In the genomic region with DNA sequence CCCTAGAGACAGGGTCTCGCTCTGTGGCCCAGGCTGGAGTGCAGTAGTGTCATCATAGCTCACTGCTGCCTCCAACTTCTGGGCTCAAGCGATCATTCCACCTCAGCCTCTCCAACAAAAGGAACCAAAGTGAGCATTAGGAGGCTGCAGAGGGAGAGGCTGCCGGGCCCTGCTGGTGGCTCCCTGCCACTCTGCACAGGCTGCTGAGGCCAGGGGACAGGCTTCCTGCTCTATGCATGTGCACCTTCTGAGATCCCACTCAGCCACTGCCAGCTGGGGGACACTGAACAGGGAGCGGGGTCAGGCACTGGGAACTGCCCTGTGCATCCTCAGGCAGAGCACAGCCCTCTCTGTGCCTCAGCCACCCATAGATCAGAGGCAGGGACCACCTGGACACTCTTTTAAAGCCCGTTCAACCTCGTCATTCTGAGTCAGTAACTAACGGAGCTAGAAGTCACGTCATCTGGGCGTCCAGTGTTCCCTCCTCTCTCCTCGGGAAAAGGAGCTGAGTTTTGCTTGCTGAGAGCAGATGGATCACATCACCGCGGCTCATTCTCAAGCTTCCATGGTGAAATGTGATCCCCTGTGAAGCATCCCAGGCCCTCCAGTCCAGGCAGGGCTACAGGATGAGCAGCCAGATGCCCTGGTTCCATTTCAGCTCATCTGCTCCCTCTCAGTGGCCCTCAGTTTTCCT, we compare ENCODE assay signal across 16 cellular contexts.
DNase-seq lines count a peak whose midpoint lies in the region; FAIRE-seq and TF ChIP-seq lines count a peak whose summit lies in the region.
"Had no signal": no experiment of that assay in that cellular context is flagged by ENCODE, and none has a peak within 500 bp of the region (broad histone marks: within the 10 kb centered on the region; RNA-seq: fewer than 3 reads in every experiment).

No MANE protein-coding gene starts in this region.

- peaks cover 0 to 6% (median 2%) of the 10 kb centered on the region in 4 experiments; a peak in 3 of 7 replicates for H3K4me1 ChIP-seq in H1 (replicated peaks in 1 of 4; ENCODE audit: control insufficient read depth in 3 of 4, insufficient read depth in 4 of 4, low read length in 3 of 4)
- peaks cover 0 to 16% of the 10 kb centered on the region in 2 donors for H3K4me1 ChIP-seq in adrenal gland (replicated peaks in 1 of 2)

- H3K4me3 ChIP-seq in H1 (ENCODE audit: extremely low read depth in 1 of 4, insufficient read depth in 2 of 4, low read depth in 3 of 4, low read length in 4 of 4) (no peak overlapping the region), adrenal gland (no peak overlapping the region)

- no peak overlapping the region for H2BK5ac ChIP-seq in H1 (ENCODE audit: low read depth, low read length)

- H4K8ac ChIP-seq in H1 (ENCODE audit: extremely low read depth, insufficient read depth, low read length) = no peak overlapping the region

- no peaks in the 10 kb centered on the region for H3K23me2 ChIP-seq in H1 (ENCODE audit: low read depth, low read length)

- peaks cover 3 to 5% of the 10 kb centered on the region in 2 experiments for H4K20me1 ChIP-seq in H1 (replicated peaks in 1 of 2; ENCODE audit: control insufficient read depth in 1 of 2, insufficient read depth in 2 of 2, low read length in 2 of 2)

- DNase-seq in DMS 273 treated with DMSO at 0.1 percent for 48 hours (lab: John Stamatoyannopoulos, UW) = peak; percentile 85
- DNase-seq in M059J (ENCODE audit: low read depth) = peak; percentile 82
- DNase-seq in H1 (ENCODE audit: low read depth in 1 of 2, low spot score in 2 of 2) = no peak
- DNase-seq in adrenal gland = no peak
- DNase-seq in activated naive CD4-positive, alpha-beta T cell treated with anti-CD3 and anti-CD28 coated beads, Interleukin-2, amount 50 U/mL, for 16 hours = no peak
- no peak for DNase-seq in middle frontal gyrus (ENCODE audit: extremely low spot score, low spot score)
- no peak for DNase-seq in GM10266 (ENCODE audit: extremely low spot score)
- DNase-seq: activated CD4-positive, alpha-beta T cell treated with anti-CD3 and anti-CD28 coated beads, Interleukin-2, amount 10 ng/mL, durations not matched to agents 7 days and 5 days; activated naive CD8-positive, alpha-beta T cell treated with anti-CD3 and anti-CD28 coated beads for 36 hours; activated T-cell treated with anti-CD3 and anti-CD28 coated beads, Interleukin-2, amount 50 U/mL, for 24 hours; COR-L47; GF-D8; NCI-H2081; SHP77 treated with DMSO at 0.1 percent for 48 hours; T-helper 9 cell had no signal

- H3K9me3 Mint-ChIP-seq in nephron = peaks cover 4% of the 10 kb centered on the region
- H3K9me3 Mint-ChIP-seq: activated CD4-positive, alpha-beta T cell treated with anti-CD3 and anti-CD28 coated beads, Interleukin-2, amount 10 ng/mL, durations not matched to agents 7 days and 5 days; activated naive CD8-positive, alpha-beta T cell treated with anti-CD3 and anti-CD28 coated beads for 36 hours had no signal

- peak overlapping the region in 1 of 3 experiments; percentile 34 for H3K4me3 Mint-ChIP-seq in nephron
- H3K4me3 Mint-ChIP-seq: activated CD4-positive, alpha-beta T cell treated with anti-CD3 and anti-CD28 coated beads, Interleukin-2, amount 10 ng/mL, durations not matched to agents 7 days and 5 days; activated naive CD8-positive, alpha-beta T cell treated with anti-CD3 and anti-CD28 coated beads for 36 hours; activated T-cell treated with anti-CD3 and anti-CD28 coated beads, Interleukin-2, amount 50 U/mL, for 24 hours had no signal

- H3K56ac ChIP-seq in H1 (replicated peaks; ENCODE audit: insufficient read length, low read depth, low read length) = no peak overlapping the region

- no peaks in the 10 kb centered on the region for H3K79me1 ChIP-seq in H1 (ENCODE audit: low read depth, low read length)

- TF ChIP-seq POLR2A in H1 (IDR thresholded peaks at IDR 0.05; ENCODE audit: control extremely low read depth in 1 of 2, low read depth in 2 of 2, low read length in 2 of 2) (no peak), adrenal gland (IDR thresholded peaks at IDR 0.05) (no peak)

- no peak overlapping the region for H3K9ac ChIP-seq in H1 (replicated peaks in 1 of 4; ENCODE audit: extremely low read depth in 1 of 4, low read depth in 3 of 4, low read length in 3 of 4)

- H2BK20ac ChIP-seq in H1 (ENCODE audit: low read length) = no peak overlapping the region

- POLR2A ChIA-PET in H1 (lab: Charles Lee; ENCODE audit: partially characterized antibody) = interaction anchor here (0.9 to 2.2 kb wide), 4 partner anchors 10 to 243 kb away, joined by 3 to 5 read pairs (median 3); no protein-coding TSS in a partner anchor

- H2AFZ ChIP-seq in H1 (ENCODE audit: low read length) = no peak overlapping the region

- H2BK12ac ChIP-seq in H1 (ENCODE audit: low read depth, low read length) = no peak overlapping the region

- no peak overlapping the region for H3K14ac ChIP-seq in H1 (ENCODE audit: insufficient read length)

- no peak overlapping the region for H2AK5ac ChIP-seq in H1 (ENCODE audit: low read depth, low read length)

- H3K18ac ChIP-seq in H1 (ENCODE audit: extremely low read depth, low read length) = no peak overlapping the region

- FAIRE-seq in H1 (lab: Jason Lieb, UNC) = no peak

- peaks cover 4% of the 10 kb centered on the region for H3K27me3 Mint-ChIP-seq in nephron (ENCODE audit: low read depth)
- H3K27me3 Mint-ChIP-seq: activated CD4-positive, alpha-beta T cell treated with anti-CD3 and anti-CD28 coated beads, Interleukin-2, amount 10 ng/mL, durations not matched to agents 7 days and 5 days; activated naive CD8-positive, alpha-beta T cell treated with anti-CD3 and anti-CD28 coated beads for 36 hours had no signal

- TF ChIP-seq CTCF in H1 (IDR thresholded peaks at IDR 0.05; ENCODE audit: control extremely low read depth in 1 of 3, insufficient read depth in 1 of 3, low read depth in 1 of 3, low read length in 3 of 3) (no peak), nephron (IDR thresholded peaks at IDR 0.05; ENCODE audit: unreplicated experiment in 3 of 3) (no peak), adrenal gland (IDR thresholded peaks at IDR 0.05) (no peak), GM10266 (IDR thresholded peaks at IDR 0.05; ENCODE audit: control insufficient read depth, insufficient read depth, low read depth, missing control alignments) (no peak)

- no peak overlapping the region for H2BK15ac ChIP-seq in H1 (ENCODE audit: low read length)

- intact Hi-C loops in adrenal gland (cut with DNase I) = no loop called here

- H3K23ac ChIP-seq in H1 (ENCODE audit: insufficient read length) = no peak overlapping the region

- no peak for TF ChIP-seq RAD21 in H1 (IDR thresholded peaks at IDR 0.05 in 1 of 2, conservative IDR thresholded peaks at IDR 0.05 in 1 of 2; ENCODE audit: low read depth in 2 of 2, low read length in 2 of 2)

- CTCF ChIA-PET in H1 (lab: Charles Lee; ENCODE audit: partially characterized antibody) = interaction anchor here (0.6 to 7.6 kb wide), 9 partner anchors 7 to 304 kb away, joined by 3 to 70 read pairs (median 3); no protein-coding TSS in a partner anchor

- H3K36me3 ChIP-seq in H1 (ENCODE audit: control insufficient read depth in 2 of 4, insufficient read depth in 4 of 4, low read length in 3 of 4) = no peaks in the 10 kb centered on the region
- H3K36me3 ChIP-seq in adrenal gland (replicated peaks in 1 of 2) = no peaks in the 10 kb centered on the region

- TF ChIP-seq EP300 in H1 (IDR thresholded peaks at IDR 0.05; ENCODE audit: borderline replicate concordance in 1 of 2, low read depth in 2 of 2, low read length in 2 of 2) = no peak

- H2BK120ac ChIP-seq in H1 (replicated peaks; ENCODE audit: low read depth, low read length) = no peak overlapping the region

- H3K9me3 ChIP-seq in H1 (ENCODE audit: insufficient read depth in 2 of 2, low read depth in 1 of 2, low read length in 1 of 2) (no peaks in the 10 kb centered on the region), adrenal gland (replicated peaks in 1 of 3) (no peaks in the 10 kb centered on the region)

- H4K91ac ChIP-seq in H1 (replicated peaks; ENCODE audit: insufficient read length, low read length) = peak overlapping the region; percentile 35

- H4K5ac ChIP-seq in H1 (ENCODE audit: insufficient read length, low read depth, low read length) = no peak overlapping the region

- H3K4me1 Mint-ChIP-seq in nephron = peaks cover 53% of the 10 kb centered on the region
- H3K4me1 Mint-ChIP-seq: activated CD4-positive, alpha-beta T cell treated with anti-CD3 and anti-CD28 coated beads, Interleukin-2, amount 10 ng/mL, durations not matched to agents 7 days and 5 days; activated naive CD8-positive, alpha-beta T cell treated with anti-CD3 and anti-CD28 coated beads for 36 hours had no signal

- no peak overlapping the region for H3K4me2 ChIP-seq in H1 (ENCODE audit: insufficient read depth in 1 of 2, low read depth in 2 of 2, low read length in 2 of 2)

- H3K27ac Mint-ChIP-seq in nephron = peak overlapping the region; percentile 42 to 87 (median 75)
- H3K27ac Mint-ChIP-seq: activated CD4-positive, alpha-beta T cell treated with anti-CD3 and anti-CD28 coated beads, Interleukin-2, amount 10 ng/mL, durations not matched to agents 7 days and 5 days; activated naive CD8-positive, alpha-beta T cell treated with anti-CD3 and anti-CD28 coated beads for 36 hours; activated T-cell treated with anti-CD3 and anti-CD28 coated beads, Interleukin-2, amount 50 U/mL, for 24 hours had no signal

- no peak overlapping the region for H3K27ac ChIP-seq in H1 (ENCODE audit: low read depth, low read length)
- no peak overlapping the region for H3K27ac ChIP-seq in adrenal gland

- no peaks in the 10 kb centered on the region for H3K27me3 ChIP-seq in H1 (replicated peaks in 1 of 4; ENCODE audit: control insufficient read depth in 3 of 4, extremely low read depth in 1 of 4, insufficient read depth in 3 of 4, low read length in 3 of 4)
- H3K27me3 ChIP-seq in adrenal gland = no peaks in the 10 kb centered on the region

- no peaks in the 10 kb centered on the region for H3K79me2 ChIP-seq in H1 (ENCODE audit: control insufficient read depth in 1 of 2, insufficient read depth in 2 of 2, low read length in 2 of 2)

- 83% methylated on average over 12 of the region's 12 CpGs; no CpG with 5 or more reads in 1 of the 2 experiments for WGBS in H1 (ENCODE audit: extremely low coverage in 1 of 2, insufficient coverage in 1 of 2, insufficient read length in 1 of 2, insufficient replicate concordance in 2 of 2, low coverage in 1 of 2, low lambda C conversion rate in 2 of 2, missing lambda C conversion rate in 1 of 2), 2 experiments
- WGBS in adrenal gland, 4 donors = 74 to 91% (median 77%) methylated on average over 9 to 12 of the region's 12 CpGs

- peaks cover 24% of the 10 kb centered on the region for H3K36me3 Mint-ChIP-seq in nephron (ENCODE audit: low read depth)
- H3K36me3 Mint-ChIP-seq: activated naive CD8-positive, alpha-beta T cell treated with anti-CD3 and anti-CD28 coated beads for 36 hours had no signal

- H3K4ac ChIP-seq in H1 (replicated peaks; ENCODE audit: insufficient read length, low read depth, low read length) = no peak overlapping the region

TF ChIP-seq in H1, 55 proteins besides CTCF, POLR2A, EP300 and RAD21 (continues in another document):
- TF ChIP-seq BCL11A (IDR thresholded peaks at IDR 0.05; ENCODE audit: low read depth in 2 of 2, low read length in 2 of 2) = no peak
- TF ChIP-seq CBX5 (IDR thresholded peaks at IDR 0.05; ENCODE audit: low read depth, low read length) = no peak
- TF ChIP-seq EZH2 (IDR thresholded peaks at IDR 0.05; ENCODE audit: low read depth, low read length, severe bottlenecking) = no peak
- no peak for TF ChIP-seq KDM4A (IDR thresholded peaks at IDR 0.05; ENCODE audit: low read depth, low read length, severe bottlenecking)

Comparison
In these comparisons a context has a peak if more than half of its experiments do, and no peak if none do; other contexts are left out.
1. DNase-seq: peak in DMS 273 treated with DMSO at 0.1 percent for 48 hours (single experiment) and M059J (single experiment); none in H1 (0 of 2), adrenal gland (0 of 7), activated naive CD4-positive, alpha-beta T cell treated with anti-CD3 and anti-CD28 coated beads, Interleukin-2, amount 50 U/mL, for 16 hours (single experiment), middle frontal gyrus (single experiment) and GM10266 (single experiment).